8 cellular contexts compared by ENCODE assay signal in genomic region chr1:226649780-226650179, GRCh38.
DNase-seq lines count a peak whose midpoint lies in the region; ATAC-seq and TF ChIP-seq lines count a peak whose summit lies in the region.

No MANE protein-coding gene starts in this region.

- H3K27ac ChIP-seq in cardiac muscle cell (no peak overlapping the region), right atrium auricular region (peak overlapping the region in 1 of 2 donors; percentile 65), temporal lobe (ENCODE audit: low read depth, low read length) (peak overlapping the region; percentile 74)
- no peak overlapping the region for H3K27ac ChIP-seq in effector memory CD4-positive, alpha-beta T cell (ENCODE audit: insufficient read depth, low read length, poor library complexity, severe bottlenecking)

- H3K27me3 ChIP-seq in cardiac muscle cell (no peaks in the 10 kb centered on the region), right atrium auricular region (no peaks in the 10 kb centered on the region)
- H3K27me3 ChIP-seq in effector memory CD4-positive, alpha-beta T cell (replicated peaks; ENCODE audit: control insufficient read depth, insufficient read depth, low read length, poor library complexity, severe bottlenecking) = no peaks in the 10 kb centered on the region

- ATAC-seq in GM21786 (IDR thresholded peaks at IDR 0.05; ENCODE audit: unreplicated experiment) (no peak), GM21367 (IDR thresholded peaks at IDR 0.05; ENCODE audit: unreplicated experiment) (no peak)

- DNase-seq in cardiac muscle cell (ENCODE audit: low read depth in 1 of 2, low spot score in 1 of 2) = peak; percentile 35 to 41
- DNase-seq in right atrium auricular region (ENCODE audit: low spot score) = no peak
- DNase-seq in NCI-H128 (lab: John Stamatoyannopoulos, UW; ENCODE audit: unreplicated experiment) = peak; percentile 21
- DNase-seq in dermis microvascular lymphatic vessel endothelial cell (ENCODE audit: low read depth in 2 of 2) = peak; percentile 34 to 61
- no peak for DNase-seq in effector memory CD4-positive, alpha-beta T cell

- H3K4me1 ChIP-seq in cardiac muscle cell (ENCODE audit: low read depth) (peaks cover 36% of the 10 kb centered on the region), right atrium auricular region (peaks cover 0 to 43% of the 10 kb centered on the region in 2 donors)
- H3K4me1 ChIP-seq in effector memory CD4-positive, alpha-beta T cell (ENCODE audit: control insufficient read depth, insufficient read depth, low read length, poor library complexity, severe bottlenecking) = peaks cover 31% of the 10 kb centered on the region

- no peaks in the 10 kb centered on the region for H3K9me3 ChIP-seq in cardiac muscle cell (ENCODE audit: low read depth)
- no peaks in the 10 kb centered on the region for H3K9me3 ChIP-seq in right atrium auricular region
- no peaks in the 10 kb centered on the region for H3K9me3 ChIP-seq in effector memory CD4-positive, alpha-beta T cell (ENCODE audit: control insufficient read depth, low read length)

- TF ChIP-seq CTCF in cardiac muscle cell (IDR thresholded peaks at IDR 0.05; ENCODE audit: low read depth, low read length) (peak; percentile 26), right atrium auricular region (IDR thresholded peaks at IDR 0.05) (peak in 1 of 2 donors; percentile 35)

- H3K36me3 ChIP-seq in cardiac muscle cell (no peaks in the 10 kb centered on the region), right atrium auricular region (peaks cover 30% of the 10 kb centered on the region)
- peaks cover 40% of the 10 kb centered on the region for H3K36me3 ChIP-seq in effector memory CD4-positive, alpha-beta T cell (ENCODE audit: control insufficient read depth, insufficient read depth, low read length)

- H3K4me3 ChIP-seq in cardiac muscle cell = no peak overlapping the region
- no peak overlapping the region for H3K4me3 ChIP-seq in right atrium auricular region
- no peak overlapping the region for H3K4me3 ChIP-seq in effector memory CD4-positive, alpha-beta T cell (ENCODE audit: insufficient read depth, low read depth, low read length, poor library complexity, severe bottlenecking)

Comparison
In these comparisons a context has a peak if more than half of its experiments do, and no peak if none do; other contexts are left out.
1. DNase-seq: peak in cardiac muscle cell (2 of 2), NCI-H128 (single experiment) and dermis microvascular lymphatic vessel endothelial cell (2 of 2); none in right atrium auricular region (single experiment) and effector memory CD4-positive, alpha-beta T cell (0 of 3).